Comparison of ENCODE assay signal across 10 cellular contexts in genomic region chr14:65243766-65244442, GRCh38.
DNase-seq lines count a peak whose midpoint lies in the region; ATAC-seq, FAIRE-seq and TF ChIP-seq lines count a peak whose summit lies in the region.
"Had no signal": no experiment of that assay in that cellular context is flagged by ENCODE, and none has a peak within 500 bp of the region (broad histone marks: within the 10 kb centered on the region; RNA-seq: fewer than 3 reads in every experiment).

No MANE protein-coding gene starts in this region.

- H3K4me2 ChIP-seq in OCI-LY3 (ENCODE audit: low read length), result no peak overlapping the region

- DNase-seq in activated CD8-positive, alpha-beta memory T cell treated with anti-CD3 and anti-CD28 coated beads, Interleukin-2, amount 10 ng/mL, durations not matched to agents 7 days and 5 days, result peak; percentile 72
- no peak for DNase-seq in activated CD8-positive, alpha-beta memory T cell treated with anti-CD3 and anti-CD28 coated beads for 24 hours
- DNase-seq in effector memory CD8-positive, alpha-beta T cell, result peak in 1 of 3 experiments; percentile 5
- no peak for DNase-seq in stimulated activated naive B cell treated with anti-CD40 and anti-IgM and Interleukin-4, amounts not matched to agents 10 μg/mL and 1 μg/mL and 100 μg/mL, for 72 hours
- DNase-seq in germinal center (ENCODE audit: low spot score) (no peak), amygdala (lab: John Stamatoyannopoulos, UW) (no peak), D721Med (ENCODE audit: insufficient read length, low spot score) (no peak)
- DNase-seq: NCI-H82, uterus had no signal

- peaks cover 4% of the 10 kb centered on the region for H3K4me1 Mint-ChIP-seq in activated CD8-positive, alpha-beta memory T cell treated with anti-CD3 and anti-CD28 coated beads, Interleukin-2, amount 10 ng/mL, durations not matched to agents 7 days and 5 days
- no peaks in the 10 kb centered on the region for H3K4me1 Mint-ChIP-seq in effector memory CD8-positive, alpha-beta T cell (ENCODE audit: low read depth in 2 of 2)
- H3K4me1 Mint-ChIP-seq in stimulated activated naive B cell treated with anti-CD40 and anti-IgM and Interleukin-4, amounts not matched to agents 10 μg/mL and 1 μg/mL and 100 μg/mL, for 72 hours, result peaks cover 3 to 6% of the 10 kb centered on the region in 2 donors

- TF ChIP-seq CTCF in OCI-LY3 (IDR thresholded peaks at IDR 0.05; ENCODE audit: low read depth, low read length) (no peak), D721Med (IDR thresholded peaks at IDR 0.05; ENCODE audit: insufficient read depth, missing control alignments) (no peak)

- ATAC-seq in activated CD8-positive, alpha-beta memory T cell treated with anti-CD3 and anti-CD28 coated beads, Interleukin-2, amount 10 ng/mL, durations not matched to agents 7 days and 5 days, result peak; percentile 86
- ATAC-seq in effector memory CD8-positive, alpha-beta T cell (replicated peaks), result peak; percentile 49
- ATAC-seq in stimulated activated naive B cell treated with anti-CD40 and anti-IgM and Interleukin-4, amounts not matched to agents 10 μg/mL and 1 μg/mL and 100 μg/mL, for 72 hours (replicated peaks), result peak; percentile 31 to 45

- no peak for FAIRE-seq in D721Med (lab: Jason Lieb, UNC)

- H3K4me3 ChIP-seq in OCI-LY3 (ENCODE audit: low read length), result no peak overlapping the region
- H3K4me3 ChIP-seq: uterus had no signal

- no peaks in the 10 kb centered on the region for H4K20me1 ChIP-seq in OCI-LY3 (ENCODE audit: insufficient read depth, low read length)

- no peak overlapping the region for H3K27ac Mint-ChIP-seq in activated CD8-positive, alpha-beta memory T cell treated with anti-CD3 and anti-CD28 coated beads, Interleukin-2, amount 10 ng/mL, durations not matched to agents 7 days and 5 days
- no peak overlapping the region for H3K27ac Mint-ChIP-seq in effector memory CD8-positive, alpha-beta T cell
- no peak overlapping the region for H3K27ac Mint-ChIP-seq in stimulated activated naive B cell treated with anti-CD40 and anti-IgM and Interleukin-4, amounts not matched to agents 10 μg/mL and 1 μg/mL and 100 μg/mL, for 72 hours

- H3K36me3 ChIP-seq in OCI-LY3 (replicated peaks; ENCODE audit: low read depth, low read length), result no peaks in the 10 kb centered on the region
- H3K36me3 ChIP-seq: uterus had no signal

- H3K9ac ChIP-seq in OCI-LY3 (ENCODE audit: low read length), result no peak overlapping the region

- peak overlapping the region; percentile 58 for H2AFZ ChIP-seq in OCI-LY3 (ENCODE audit: low read depth, low read length)

- H3K36me3 Mint-ChIP-seq in activated CD8-positive, alpha-beta memory T cell treated with anti-CD3 and anti-CD28 coated beads, Interleukin-2, amount 10 ng/mL, durations not matched to agents 7 days and 5 days, result peaks cover 7% of the 10 kb centered on the region
- no peaks in the 10 kb centered on the region for H3K36me3 Mint-ChIP-seq in effector memory CD8-positive, alpha-beta T cell (ENCODE audit: insufficient read depth)
- H3K36me3 Mint-ChIP-seq in stimulated activated naive B cell treated with anti-CD40 and anti-IgM and Interleukin-4, amounts not matched to agents 10 μg/mL and 1 μg/mL and 100 μg/mL, for 72 hours, result peaks cover 0 to 4% of the 10 kb centered on the region in 2 donors

- CTCF ChIA-PET in activated CD8-positive, alpha-beta memory T cell treated with anti-CD3 and anti-CD28 coated beads, Interleukin-2, amount 10 ng/mL, durations not matched to agents 7 days and 5 days (lab: Charles Lee), result interaction anchor here (0.6 to 0.7 kb wide), 2 partner anchors 10 to 209 kb away, joined by 3 read pairs; no protein-coding TSS in a partner anchor

- no peak overlapping the region for H3K27ac ChIP-seq in OCI-LY3 (ENCODE audit: low read length)
- H3K27ac ChIP-seq: uterus had no signal

- no peak overlapping the region for H3K4me3 Mint-ChIP-seq in activated CD8-positive, alpha-beta memory T cell treated with anti-CD3 and anti-CD28 coated beads, Interleukin-2, amount 10 ng/mL, durations not matched to agents 7 days and 5 days
- H3K4me3 Mint-ChIP-seq in effector memory CD8-positive, alpha-beta T cell, result no peak overlapping the region
- H3K4me3 Mint-ChIP-seq in stimulated activated naive B cell treated with anti-CD40 and anti-IgM and Interleukin-4, amounts not matched to agents 10 μg/mL and 1 μg/mL and 100 μg/mL, for 72 hours, result no peak overlapping the region

- no peaks in the 10 kb centered on the region for H3K9me3 Mint-ChIP-seq in activated CD8-positive, alpha-beta memory T cell treated with anti-CD3 and anti-CD28 coated beads, Interleukin-2, amount 10 ng/mL, durations not matched to agents 7 days and 5 days (ENCODE audit: low read depth)
- no peaks in the 10 kb centered on the region for H3K9me3 Mint-ChIP-seq in effector memory CD8-positive, alpha-beta T cell
- peaks cover 0 to 4% of the 10 kb centered on the region in 2 donors for H3K9me3 Mint-ChIP-seq in stimulated activated naive B cell treated with anti-CD40 and anti-IgM and Interleukin-4, amounts not matched to agents 10 μg/mL and 1 μg/mL and 100 μg/mL, for 72 hours

- H3K27me3 Mint-ChIP-seq in activated CD8-positive, alpha-beta memory T cell treated with anti-CD3 and anti-CD28 coated beads, Interleukin-2, amount 10 ng/mL, durations not matched to agents 7 days and 5 days, result no peaks in the 10 kb centered on the region
- no peaks in the 10 kb centered on the region for H3K27me3 Mint-ChIP-seq in effector memory CD8-positive, alpha-beta T cell
- no peaks in the 10 kb centered on the region for H3K27me3 Mint-ChIP-seq in stimulated activated naive B cell treated with anti-CD40 and anti-IgM and Interleukin-4, amounts not matched to agents 10 μg/mL and 1 μg/mL and 100 μg/mL, for 72 hours

- H3K27me3 ChIP-seq in OCI-LY3 (ENCODE audit: low read depth, low read length), result peaks cover 47% of the 10 kb centered on the region
- H3K27me3 ChIP-seq: uterus had no signal

- H3K9me3 ChIP-seq in OCI-LY3 (ENCODE audit: insufficient read depth, low read length), result no peaks in the 10 kb centered on the region
- H3K9me3 ChIP-seq: uterus had no signal

- H3K79me2 ChIP-seq in OCI-LY3 (ENCODE audit: low read length), result no peaks in the 10 kb centered on the region

- H3K4me1 ChIP-seq in OCI-LY3 (ENCODE audit: low read length), result no peaks in the 10 kb centered on the region
- H3K4me1 ChIP-seq: uterus had no signal
